ENCODE assay signal across 17 cellular contexts in genomic region chr6:106476326-106477105, GRCh38.
DNase-seq lines count a peak whose midpoint lies in the region; ATAC-seq and TF ChIP-seq lines count a peak whose summit lies in the region.
"Had no signal": no experiment of that assay in that cellular context is flagged by ENCODE, and none has a peak within 500 bp of the region (broad histone marks: within the 10 kb centered on the region; RNA-seq: fewer than 3 reads in every experiment).

No MANE protein-coding gene starts in this region.

- DNase-seq in stimulated activated naive CD8-positive, alpha-beta T cell treated with anti-CD3 and anti-CD28 coated beads, Interleukin-15, Interleukin-2, amounts not matched to agents 100 U/mL and 50 U/mL, for 24 hours = no peak
- DNase-seq in stimulated activated naive CD8-positive, alpha-beta T cell treated with anti-CD3 and anti-CD28 coated beads, Interleukin-15, amount 100 ng/mL, for 72 hours = no peak
- DNase-seq in fibroblast of peridontal ligament (ENCODE audit: extremely low read depth) = peak; percentile 31
- no peak for DNase-seq in NCI-H187 (lab: John Stamatoyannopoulos, UW)
- no peak for DNase-seq in MG63
- DNase-seq: activated CD4-positive, alpha-beta T cell treated with anti-CD3 and anti-CD28 coated beads, Interleukin-2, amount 50 U/mL, for 4 hours; effector CD8-positive, alpha-beta T cell; NCI-H1930; pancreas; SHP77 treated with DMSO at 0.1 percent for 48 hours; small intestine had no signal

- H3K9me3 ChIP-seq in MG63 = no peaks in the 10 kb centered on the region
- H3K9me3 ChIP-seq: HAP-1, pancreas had no signal

- H3K27ac Mint-ChIP-seq in stimulated activated naive CD8-positive, alpha-beta T cell treated with anti-CD3 and anti-CD28 coated beads, Interleukin-15, amount 100 ng/mL, for 72 hours = no peak overlapping the region
- H3K27ac Mint-ChIP-seq: activated T-helper 2 cell treated with anti-CD3 and anti-CD28 coated beads, Interferon-gamma antibody, Interleukin-2, Interleukin-4, amounts not matched to agents 10 μg/mL and 5 μg/mL and 100 μg/mL, durations not matched to agents 14 hours and 24 hours and 36 hours; brain had no signal

- H3K4me3 ChIP-seq in MG63 = no peak overlapping the region
- H3K4me3 ChIP-seq: HAP-1, pancreas had no signal

- H3K9me3 Mint-ChIP-seq in stimulated activated naive CD8-positive, alpha-beta T cell treated with anti-CD3 and anti-CD28 coated beads, Interleukin-15, amount 100 ng/mL, for 72 hours = no peaks in the 10 kb centered on the region
- H3K9me3 Mint-ChIP-seq: activated T-helper 2 cell treated with anti-CD3 and anti-CD28 coated beads, Interferon-gamma antibody, Interleukin-2, Interleukin-4, amounts not matched to agents 10 μg/mL and 5 μg/mL and 100 μg/mL, durations not matched to agents 14 hours and 24 hours and 36 hours had no signal

- H3K4me1 Mint-ChIP-seq in stimulated activated naive CD8-positive, alpha-beta T cell treated with anti-CD3 and anti-CD28 coated beads, Interleukin-15, amount 100 ng/mL, for 72 hours = peaks cover 10% of the 10 kb centered on the region

- H3K27me3 ChIP-seq in MG63 = no peaks in the 10 kb centered on the region
- H3K27me3 ChIP-seq: pancreas had no signal

- ATAC-seq in stimulated activated naive CD8-positive, alpha-beta T cell treated with anti-CD3 and anti-CD28 coated beads, Interleukin-15, Interleukin-2, amounts not matched to agents 100 U/mL and 50 U/mL, for 24 hours = peak; percentile 45
- no peak for ATAC-seq in stimulated activated naive CD8-positive, alpha-beta T cell treated with anti-CD3 and anti-CD28 coated beads, Interleukin-15, amount 100 ng/mL, for 72 hours
- ATAC-seq in SK-N-SH treated with all-trans-retinoic acid at 6 μM for 48 hours (no peak; the same call in 2 of the 3 replicates), HG03460 (IDR thresholded peaks at IDR 0.05; ENCODE audit: unreplicated experiment) (no peak), GM19351 (IDR thresholded peaks at IDR 0.05; ENCODE audit: unreplicated experiment) (no peak)

- no peak overlapping the region for H3K4me3 Mint-ChIP-seq in stimulated activated naive CD8-positive, alpha-beta T cell treated with anti-CD3 and anti-CD28 coated beads, Interleukin-15, amount 100 ng/mL, for 72 hours
- H3K4me3 Mint-ChIP-seq: brain had no signal

- H3K36me3 ChIP-seq in MG63 = no peaks in the 10 kb centered on the region
- H3K36me3 ChIP-seq: HAP-1, pancreas had no signal

- no peaks in the 10 kb centered on the region for H3K27me3 Mint-ChIP-seq in stimulated activated naive CD8-positive, alpha-beta T cell treated with anti-CD3 and anti-CD28 coated beads, Interleukin-15, amount 100 ng/mL, for 72 hours
- H3K27me3 Mint-ChIP-seq: brain had no signal

TF ChIP-seq in SK-N-SH treated with all-trans-retinoic acid at 6 μM for 48 hours, 23 proteins besides CTCF, POLR2A, EP300 and RAD21:
- TF ChIP-seq ISL1 (CRISPR knock-in tag; IDR thresholded peaks at IDR 0.05) (peak; percentile 31; the same call in 1 of the 2 replicates), GLIS3 (CRISPR knock-in tag; IDR thresholded peaks at IDR 0.05) (no peak)
